8 cellular contexts compared by ENCODE assay signal in genomic region chr3:10242182-10243065, GRCh38. TPM values are rescaled to one million over a fixed set of nuclear protein-coding genes. Genes with fewer than 3 reads are reported as not detected.
DNase-seq lines count a peak whose midpoint lies in the region; ATAC-seq and TF ChIP-seq lines count a peak whose summit lies in the region.

No MANE protein-coding gene starts in this region.

- H3K4me3 ChIP-seq in uterus (no peak overlapping the region), prostate gland (no peak overlapping the region)

- no peaks in the 10 kb centered on the region for H3K4me1 ChIP-seq in uterus
- H3K4me1 ChIP-seq in prostate gland (replicated peaks), result no peaks in the 10 kb centered on the region

- H3K36me3 Mint-ChIP-seq in activated CD4-positive, alpha-beta T cell treated with anti-CD3 and anti-CD28 coated beads, Interleukin-2, amount 10 ng/mL, durations not matched to agents 24 days and 14 days (ENCODE audit: low read depth), result peaks cover 66% of the 10 kb centered on the region
- H3K36me3 Mint-ChIP-seq in effector memory CD8-positive, alpha-beta T cell (ENCODE audit: insufficient read depth), result peaks cover 25% of the 10 kb centered on the region

- peak; percentile 40 for DNase-seq in HK-2 (ENCODE audit: unreplicated experiment)
- peak; percentile 95 for DNase-seq in activated CD4-positive, alpha-beta T cell treated with anti-CD3 and anti-CD28 coated beads, Interleukin-2, amount 10 ng/mL, durations not matched to agents 24 days and 14 days
- DNase-seq in effector memory CD8-positive, alpha-beta T cell, result peak; percentile 55 to 56 (median 56)
- DNase-seq in stimulated activated CD4-positive, alpha-beta T cell treated with anti-CD3 and anti-CD28 coated beads, Interleukin-4, amount 100 ng/mL, for 24 hours, result peak; percentile 79
- no peak for DNase-seq in uterus
- no peak for DNase-seq in prostate gland (ENCODE audit: low spot score)

- peak; percentile 98 for ATAC-seq in effector memory CD8-positive, alpha-beta T cell (replicated peaks)
- no peak for ATAC-seq in HG02571 (IDR thresholded peaks at IDR 0.05; ENCODE audit: unreplicated experiment)
- no peak for ATAC-seq in HG03439 (IDR thresholded peaks at IDR 0.05; ENCODE audit: unreplicated experiment)

- H3K9me3 Mint-ChIP-seq in activated CD4-positive, alpha-beta T cell treated with anti-CD3 and anti-CD28 coated beads, Interleukin-2, amount 10 ng/mL, durations not matched to agents 24 days and 14 days, result peaks cover 14% of the 10 kb centered on the region
- H3K9me3 Mint-ChIP-seq in effector memory CD8-positive, alpha-beta T cell, result no peaks in the 10 kb centered on the region

- no peak for TF ChIP-seq POLR2A in uterus (IDR thresholded peaks at IDR 0.05)
- TF ChIP-seq POLR2A in prostate gland (IDR thresholded peaks at IDR 0.05), result no peak

- peaks cover 50% of the 10 kb centered on the region for H3K4me1 Mint-ChIP-seq in activated CD4-positive, alpha-beta T cell treated with anti-CD3 and anti-CD28 coated beads, Interleukin-2, amount 10 ng/mL, durations not matched to agents 24 days and 14 days
- peaks cover 33 to 37% of the 10 kb centered on the region in 2 donors for H3K4me1 Mint-ChIP-seq in effector memory CD8-positive, alpha-beta T cell (ENCODE audit: low read depth in 2 of 2)

- 87% methylated on average over 7 of the region's 7 CpGs for WGBS in prostate gland

- H3K36me3 ChIP-seq in uterus (no peaks in the 10 kb centered on the region), prostate gland (peaks cover 0 to 4% of the 10 kb centered on the region in 2 donors)

- intact Hi-C loops in activated CD4-positive, alpha-beta T cell treated with anti-CD3 and anti-CD28 coated beads, Interleukin-2, amount 10 ng/mL, durations not matched to agents 24 days and 14 days (cut with micrococcal nuclease), result loop anchor here (1.0 to 10.0 kb wide), 4 partner anchors 8 to 398 kb away; partner anchors contain the start of gene RPUSD3
- intact Hi-C loops in uterus (cut with DNase I; ENCODE audit: low total_unique reads), result no loop called here
- intact Hi-C loops in prostate gland (cut with DNase I), result no loop called here

- peak overlapping the region; percentile 79 for H3K4me3 Mint-ChIP-seq in activated CD4-positive, alpha-beta T cell treated with anti-CD3 and anti-CD28 coated beads, Interleukin-2, amount 10 ng/mL, durations not matched to agents 24 days and 14 days
- H3K4me3 Mint-ChIP-seq in effector memory CD8-positive, alpha-beta T cell, result peak overlapping the region; percentile 57 to 66

- no peak for TF ChIP-seq CTCF in uterus (IDR thresholded peaks at IDR 0.05)
- no peak for TF ChIP-seq CTCF in prostate gland (IDR thresholded peaks at IDR 0.05)

- H3K27ac Mint-ChIP-seq in activated CD4-positive, alpha-beta T cell treated with anti-CD3 and anti-CD28 coated beads, Interleukin-2, amount 10 ng/mL, durations not matched to agents 24 days and 14 days, result peak overlapping the region; percentile 98
- peak overlapping the region; percentile 92 for H3K27ac Mint-ChIP-seq in effector memory CD8-positive, alpha-beta T cell

- H3K27ac ChIP-seq in uterus (no peak overlapping the region), prostate gland (no peak overlapping the region)

- H3K9me3 ChIP-seq in uterus, result no peaks in the 10 kb centered on the region
- no peaks in the 10 kb centered on the region for H3K9me3 ChIP-seq in prostate gland

- H3K27me3 Mint-ChIP-seq in activated CD4-positive, alpha-beta T cell treated with anti-CD3 and anti-CD28 coated beads, Interleukin-2, amount 10 ng/mL, durations not matched to agents 24 days and 14 days, result no peaks in the 10 kb centered on the region
- H3K27me3 Mint-ChIP-seq in effector memory CD8-positive, alpha-beta T cell, result no peaks in the 10 kb centered on the region

- H3K27me3 ChIP-seq in uterus, result no peaks in the 10 kb centered on the region
- H3K27me3 ChIP-seq in prostate gland (replicated peaks; ENCODE audit: insufficient read depth), result no peaks in the 10 kb centered on the region

RNA-seq across cellular contexts. Expression of gene TATDN2, which starts 5.8 kb away (rescaled TPM):
- total RNA-seq in activated CD4-positive, alpha-beta T cell treated with anti-CD3 and anti-CD28 coated beads, Interleukin-2, amount 10 ng/mL, durations not matched to agents 24 days and 14 days, result 70.9 and 74.4 TPM in 2 replicates
- total RNA-seq in uterus (10 to 100 TPM; 15.9 to 55.7 (median 26.7) TPM), prostate gland (10 to 100 TPM; 25.4 to 27.1 TPM)

RNA-seq across cellular contexts. Expression of gene GHRL, which starts 50.3 kb away (rescaled TPM):
- total RNA-seq in activated CD4-positive, alpha-beta T cell treated with anti-CD3 and anti-CD28 coated beads, Interleukin-2, amount 10 ng/mL, durations not matched to agents 24 days and 14 days, result 0.43 and 1.3 TPM in 2 replicates
- total RNA-seq in uterus (1 to 10 TPM in 1 of 4 donors, not detected in 3; 7.9 TPM), prostate gland (1 to 10 TPM in 1 of 2 donors, not detected in 1; 3.0 TPM)

Comparison
In these comparisons a context has a peak if more than half of its experiments do, and no peak if none do; other contexts are left out.
1. DNase-seq: peak in HK-2 (single experiment), activated CD4-positive, alpha-beta T cell treated with anti-CD3 and anti-CD28 coated beads, Interleukin-2, amount 10 ng/mL, durations not matched to agents 24 days and 14 days (single experiment), effector memory CD8-positive, alpha-beta T cell (3 of 3) and stimulated activated CD4-positive, alpha-beta T cell treated with anti-CD3 and anti-CD28 coated beads, Interleukin-4, amount 100 ng/mL, for 24 hours (single experiment); none in uterus (0 of 2) and prostate gland (single experiment).